Comparison of ENCODE assay signal across 1 cellular context in genomic region chr7:20786779-20787651, GRCh38.
TF ChIP-seq lines count a peak whose summit lies in the region.

Gene SP8 (minus strand): TSS chr7:20786886. CDS start chr7:20786798, 88 bp downstream.

TF ChIP-seq in K562, 482 proteins besides CTCF, POLR2A, EP300 and RAD21 (continued from another document and continues in another):
- TF ChIP-seq SRSF9 (IDR thresholded peaks at IDR 0.05; ENCODE audit: borderline replicate concordance, low read depth, low read length) = no peak
- no peak for TF ChIP-seq MTA3 (IDR thresholded peaks at IDR 0.05; ENCODE audit: borderline replicate concordance)
- no peak for TF ChIP-seq ZNF561 (CRISPR knock-in tag; conservative IDR thresholded peaks at IDR 0.05)
- TF ChIP-seq ARHGAP35 (IDR thresholded peaks at IDR 0.05; ENCODE audit: partially characterized antibody) = no peak
- TF ChIP-seq FOSL1 (tag; conservative IDR thresholded peaks at IDR 0.05) = no peak
- peak; percentile 85 for TF ChIP-seq ATF7 (IDR thresholded peaks at IDR 0.05)
- peak; percentile 87 for TF ChIP-seq NKRF (IDR thresholded peaks at IDR 0.05; ENCODE audit: borderline replicate concordance)
- no peak for TF ChIP-seq DMBX1 (CRISPR knock-in tag; IDR thresholded peaks at IDR 0.05; ENCODE audit: borderline replicate concordance)
- TF ChIP-seq CEBPG (CRISPR knock-in tag; IDR thresholded peaks at IDR 0.05) = no peak
- no peak for TF ChIP-seq CEBPG (tag; conservative IDR thresholded peaks at IDR 0.05 in 1 of 2, IDR thresholded peaks at IDR 0.05 in 1 of 2)
- TF ChIP-seq ESRRA (IDR thresholded peaks at IDR 0.05; ENCODE audit: borderline replicate concordance, low read depth) = no peak
- 0 out of 4 replicates have a peak, but pooled peaks have one; percentile 53 to 70 for TF ChIP-seq MCM7 (IDR thresholded peaks at IDR 0.05)
- TF ChIP-seq ZFP30 (CRISPR knock-in tag; IDR thresholded peaks at IDR 0.05; ENCODE audit: borderline replicate concordance) = no peak
- TF ChIP-seq HES1 (IDR thresholded peaks at IDR 0.05; ENCODE audit: low read depth) = peak; percentile 61; the same call in 1 of the 2 replicates
- TF ChIP-seq NFIX (CRISPR knock-in tag; IDR thresholded peaks at IDR 0.05; ENCODE audit: low read depth) = no peak
- TF ChIP-seq KDM1A (IDR thresholded peaks at IDR 0.05) = no peak; a peak in 1 of 4 replicates
- no peak for TF ChIP-seq FOXO4 (CRISPR knock-in tag; IDR thresholded peaks at IDR 0.05)
- TF ChIP-seq XRCC3 (IDR thresholded peaks at IDR 0.05) = no peak
- no peak for TF ChIP-seq ATF2 (CRISPR knock-in tag; IDR thresholded peaks at IDR 0.05)
- TF ChIP-seq MYNN (IDR thresholded peaks at IDR 0.05) = peak; percentile 81
- TF ChIP-seq MYNN (CRISPR knock-in tag; IDR thresholded peaks at IDR 0.05) = no peak
- peak; percentile 48 for TF ChIP-seq PKNOX1 (IDR thresholded peaks at IDR 0.05)
- TF ChIP-seq RNF219 (CRISPR knock-in tag; IDR thresholded peaks at IDR 0.05) = no peak
- TF ChIP-seq MLLT1 (IDR thresholded peaks at IDR 0.05) = peak; percentile 82 to 88; a peak in 3 of 4 replicates
- TF ChIP-seq IRF9 (tag; IDR thresholded peaks at IDR 0.05) = no peak
- peak; percentile 34; the same call in 1 of the 2 replicates for TF ChIP-seq HMGXB4 (CRISPR knock-in tag; IDR thresholded peaks at IDR 0.05)
- TF ChIP-seq ELF1 (tag; IDR thresholded peaks at IDR 0.05) = no peak
- TF ChIP-seq ZNF3 (CRISPR knock-in tag; IDR thresholded peaks at IDR 0.05) = no peak
- no peak for TF ChIP-seq PCBP1 (IDR thresholded peaks at IDR 0.05; ENCODE audit: low read depth, low read length, poor library complexity, severe bottlenecking)
- no peak for TF ChIP-seq KLF13 (tag; IDR thresholded peaks at IDR 0.05; ENCODE audit: borderline replicate concordance, low read depth)
- TF ChIP-seq HDAC8 (tag; IDR thresholded peaks at IDR 0.05) = no peak
- TF ChIP-seq BRF1 (IDR thresholded peaks at IDR 0.05; ENCODE audit: borderline replicate concordance, extremely low read depth, insufficient read length) = no peak
- TF ChIP-seq DIDO1 (tag; IDR thresholded peaks at IDR 0.05; ENCODE audit: low read depth) = peak; percentile 51; the same call in 1 of the 2 replicates
- peak; percentile 67 to 68; a peak in 2 of 4 replicates for TF ChIP-seq NRF1 (conservative IDR thresholded peaks at IDR 0.05 in 1 of 2, IDR thresholded peaks at IDR 0.05 in 1 of 2)
- TF ChIP-seq ZFP91 (CRISPR knock-in tag; IDR thresholded peaks at IDR 0.05) = no peak
- peak; percentile 69 for TF ChIP-seq POLR2G (IDR thresholded peaks at IDR 0.05; ENCODE audit: low read depth, low read length)
- TF ChIP-seq ARID4B (CRISPR knock-in tag; IDR thresholded peaks at IDR 0.05) = no peak
- no peak for TF ChIP-seq ZNF507 (tag; conservative IDR thresholded peaks at IDR 0.05)
- peak; percentile 77 for TF ChIP-seq TOE1 (IDR thresholded peaks at IDR 0.05; ENCODE audit: borderline replicate concordance)
- no peak for TF ChIP-seq TOE1 (CRISPR knock-in tag; IDR thresholded peaks at IDR 0.05; ENCODE audit: borderline replicate concordance, low read depth)
- TF ChIP-seq FIP1L1 (IDR thresholded peaks at IDR 0.05; ENCODE audit: low read depth, low read length, poor library complexity, severe bottlenecking) = no peak
- peak; percentile 38; the same call in 1 of the 2 replicates for TF ChIP-seq NFIC (IDR thresholded peaks at IDR 0.05)
